ENCODE assay signal across 8 cellular contexts in the genomic region with DNA sequence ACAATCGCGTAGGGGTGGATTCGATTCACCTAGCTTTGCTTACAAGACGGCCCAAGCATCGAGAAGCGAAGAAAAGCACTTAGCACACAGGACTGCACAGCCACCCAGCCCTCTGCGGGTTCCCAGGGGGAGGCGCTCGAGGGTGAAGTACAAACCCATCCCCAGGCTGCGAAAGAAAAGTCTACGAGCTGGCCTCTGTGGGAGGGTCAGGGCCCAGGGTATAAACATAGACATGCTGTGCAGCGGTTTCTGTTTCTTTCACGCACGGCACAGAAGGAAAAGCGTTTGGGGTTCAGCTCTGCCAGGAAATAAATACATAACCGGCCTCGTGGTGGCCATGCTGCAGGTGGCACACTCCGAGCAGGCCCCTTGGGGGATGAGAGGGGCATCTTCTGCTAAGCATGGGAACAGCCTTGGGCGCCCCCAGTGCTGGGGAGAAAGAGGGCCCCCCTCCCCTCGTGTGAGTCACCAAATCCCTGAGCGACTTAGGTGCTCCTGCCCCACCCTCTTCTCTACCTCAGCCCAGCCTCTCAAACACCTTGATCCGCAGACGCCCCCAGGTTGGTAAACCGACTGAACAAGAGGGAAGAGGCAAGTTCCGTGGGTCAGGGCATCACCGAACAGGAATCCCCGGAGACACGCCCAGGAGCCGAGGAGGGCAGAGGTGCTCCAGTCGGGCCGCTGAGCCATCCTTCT.
DNase-seq lines count a peak whose midpoint lies in the region; ATAC-seq and TF ChIP-seq lines count a peak whose summit lies in the region.

No MANE protein-coding gene starts in this region.

- ATAC-seq in GM18870 (IDR thresholded peaks at IDR 0.05; ENCODE audit: unreplicated experiment), result peak; percentile 74
- ATAC-seq in HG03060 (IDR thresholded peaks at IDR 0.05; ENCODE audit: low read depth, unreplicated experiment), result peak; percentile 69
- ATAC-seq in activated CD4-positive, CD25-positive, alpha-beta regulatory T cell treated with anti-CD3 and anti-CD28 coated beads, Interleukin-2, amount 50 U/mL, for 24 hours, result peak; percentile 82
- ATAC-seq in esophagus mucosa, result peak; percentile 63
- peak; percentile 89 for ATAC-seq in stimulated activated naive CD8-positive, alpha-beta T cell treated with anti-CD3 and anti-CD28 coated beads, Interleukin-15, Interleukin-2, amounts not matched to agents 100 U/mL and 50 U/mL, for 24 hours

- no peaks in the 10 kb centered on the region for H3K36me3 ChIP-seq in SJCRH30
- H3K36me3 ChIP-seq in osteoblast (ENCODE audit: insufficient read depth, low read length), result no peaks in the 10 kb centered on the region

- H3K27me3 ChIP-seq in SJCRH30 (no peaks in the 10 kb centered on the region), osteoblast (ENCODE audit: insufficient read depth, low read length) (no peaks in the 10 kb centered on the region)

- no peaks in the 10 kb centered on the region for H4K20me1 ChIP-seq in osteoblast (ENCODE audit: insufficient read depth, low read length)

- peak; percentile 75 for DNase-seq in stimulated activated naive CD8-positive, alpha-beta T cell treated with anti-CD3 and anti-CD28 coated beads, Interleukin-15, Interleukin-2, amounts not matched to agents 100 U/mL and 50 U/mL, for 24 hours
- DNase-seq in cerebellar cortex (ENCODE audit: low spot score) (no peak), SJCRH30 (no peak), osteoblast (ENCODE audit: insufficient read length, low spot score, missing footprints) (no peak)

- H3K4me1 ChIP-seq in SJCRH30, result no peaks in the 10 kb centered on the region
- peaks cover 4% of the 10 kb centered on the region for H3K4me1 ChIP-seq in osteoblast (ENCODE audit: insufficient read depth, low read length)

- H3K4me2 ChIP-seq in osteoblast (ENCODE audit: insufficient read depth, low read length), result no peak overlapping the region

- no peaks in the 10 kb centered on the region for H3K9me3 ChIP-seq in SJCRH30 (replicated peaks)
- H3K9me3 ChIP-seq in osteoblast (ENCODE audit: low read depth, low read length), result no peaks in the 10 kb centered on the region

- H3K27ac ChIP-seq in SJCRH30 (no peak overlapping the region), osteoblast (ENCODE audit: low read depth, low read length) (no peak overlapping the region)

- no peak overlapping the region for H3K4me3 ChIP-seq in SJCRH30
- no peak overlapping the region for H3K4me3 ChIP-seq in osteoblast (ENCODE audit: insufficient read depth, low read length)

- no peak overlapping the region for H2AFZ ChIP-seq in osteoblast (ENCODE audit: low read length)

- TF ChIP-seq CTCF in osteoblast (IDR thresholded peaks at IDR 0.05; ENCODE audit: extremely low read depth, low read depth, low read length), result no peak

- H3K79me2 ChIP-seq in osteoblast (ENCODE audit: insufficient read depth, low read length), result no peaks in the 10 kb centered on the region
